9 cellular contexts compared by ENCODE assay signal in genomic region chr7:73451780-73452398, GRCh38. TPM values are rescaled to one million over a fixed set of nuclear protein-coding genes. Genes with fewer than 3 reads are reported as not detected.
DNase-seq lines count a peak whose midpoint lies in the region; ATAC-seq, FAIRE-seq and TF ChIP-seq lines count a peak whose summit lies in the region.
"Had no signal": no experiment of that assay in that cellular context is flagged by ENCODE, and none has a peak within 500 bp of the region (broad histone marks: within the 10 kb centered on the region; RNA-seq: fewer than 3 reads in every experiment).

No MANE protein-coding gene starts in this region.

- FAIRE-seq in A549 (lab: Jason Lieb, UNC): no peak

- H3K36me3 Mint-ChIP-seq in WTC11: peaks cover 69% of the 10 kb centered on the region

- no peak for TF ChIP-seq POLR2A in A549 (IDR thresholded peaks at IDR 0.05; ENCODE audit: low read length)

- H3K27ac ChIP-seq in A549: no peak overlapping the region

- intact Hi-C loops in left cardiac atrium (cut with DNase I): loop anchor here in 1 of 2 donors (5.0 kb wide), 1 partner anchor 110 kb away; no protein-coding TSS in a partner anchor

- CTCF ChIA-PET in A549 (lab: Yijun Ruan, JAX): interaction anchor here (0.6 to 6.4 kb wide), 38 partner anchors 9 to 622 kb away, joined by 3 to 70 read pairs (median 6); partner anchors contain the start of genes ABHD11 and FZD9
- CTCF ChIA-PET in WTC11 (lab: Charles Lee): interaction anchor here (0.6 to 1.9 kb wide), 12 partner anchors 12 to 274 kb away, joined by 3 to 12 read pairs (median 4); partner anchors contain the start of gene BAZ1B

- 58% methylated on average over 5 of the region's 5 CpGs for WGBS in A549 (ENCODE audit: missing lambda C conversion rate)

- H3K4me3 ChIP-seq in A549: no peak overlapping the region
- no peak overlapping the region for H3K4me3 ChIP-seq in GM06990 (replicated peaks; ENCODE audit: low read depth, low read length)
- H3K4me3 ChIP-seq: HAP-1 had no signal

- no peak overlapping the region for H3K4me3 Mint-ChIP-seq in WTC11

- H3K4me1 ChIP-seq in A549: no peaks in the 10 kb centered on the region
- H3K4me1 ChIP-seq: HAP-1 had no signal

- no peaks in the 10 kb centered on the region for H3K27me3 ChIP-seq in GM06990 (replicated peaks; ENCODE audit: control insufficient read depth, insufficient read depth, low read length)

- no peaks in the 10 kb centered on the region for H3K9me3 Mint-ChIP-seq in WTC11

- H3K27me3 Mint-ChIP-seq in WTC11 (ENCODE audit: low read depth): no peaks in the 10 kb centered on the region

- H3K9me3 ChIP-seq in A549: no peaks in the 10 kb centered on the region
- H3K9me3 ChIP-seq: HAP-1 had no signal

- H3K4me1 Mint-ChIP-seq in WTC11: no peaks in the 10 kb centered on the region

- H3K36me3 ChIP-seq in GM06990 (ENCODE audit: control insufficient read depth, insufficient read depth, low read length): peaks cover 19% of the 10 kb centered on the region

- H3K4me2 ChIP-seq in A549: no peak overlapping the region

- ATAC-seq in A549 (peak; percentile 75 to 78), WTC11 (peak; percentile 61; the same call in 1 of the 2 replicates), left cardiac atrium (peak; percentile 66 to 67), GM21786 (IDR thresholded peaks at IDR 0.05; ENCODE audit: unreplicated experiment) (no peak)

- TF ChIP-seq EP300 in A549 (IDR thresholded peaks at IDR 0.05): no peak

- H3K27ac Mint-ChIP-seq in WTC11: peak overlapping the region; percentile 78; the same call in 1 of the 2 replicates

- POLR2A ChIA-PET in A549 (lab: Yijun Ruan, JAX) (no interaction called here), WTC11 (lab: Charles Lee) (no interaction called here)

- DNase-seq in A549 (ENCODE audit: low read depth in 1 of 2, low spot score in 1 of 2) (peak; percentile 61 to 65), GM06990 (ENCODE audit: extremely low read depth, insufficient read length) (no peak), NCI-H2029 (lab: John Stamatoyannopoulos, UW) (peak; percentile 55), WTC11 (ENCODE audit: low spot score) (no peak), left cardiac atrium (no peak), retina (peak; percentile 54), HK-2 (ENCODE audit: unreplicated experiment) (no peak)

- TF ChIP-seq RAD21 in A549 (conservative IDR thresholded peaks at IDR 0.05 in 1 of 2, IDR thresholded peaks at IDR 0.05 in 1 of 2): peak; percentile 91

- TF ChIP-seq CTCF in A549 (IDR thresholded peaks at IDR 0.05) (peak; percentile 99), GM06990 (IDR thresholded peaks at IDR 0.05; ENCODE audit: insufficient read depth, low read length, poor library complexity, severe bottlenecking) (peak; percentile 96), WTC11 (IDR thresholded peaks at IDR 0.05) (peak; percentile 87)

TF ChIP-seq in A549, 52 proteins besides CTCF, POLR2A, EP300 and RAD21:
- TF ChIP-seq CHD2 (IDR thresholded peaks at IDR 0.05; ENCODE audit: low read length, partially characterized antibody) (peak; percentile 19), ZFP36 (IDR thresholded peaks at IDR 0.05; ENCODE audit: borderline replicate concordance, partially characterized antibody) (no peak), SMC3 (IDR thresholded peaks at IDR 0.05) (peak; percentile 66)

TF ChIP-seq in WTC11, 78 proteins besides CTCF, POLR2A, EP300 and RAD21 (continues in another document):
- no peak for TF ChIP-seq ZNF423 (CRISPR knock-in tag; IDR thresholded peaks at IDR 0.05)
- no peak for TF ChIP-seq ARID4B (CRISPR knock-in tag; IDR thresholded peaks at IDR 0.05; ENCODE audit: borderline replicate concordance)
- no peak for TF ChIP-seq E2F4 (CRISPR knock-in tag; IDR thresholded peaks at IDR 0.05; ENCODE audit: borderline replicate concordance, low read depth)
- TF ChIP-seq CDX4 (CRISPR knock-in tag; IDR thresholded peaks at IDR 0.05; ENCODE audit: borderline replicate concordance): no peak
- TF ChIP-seq ZNF425 (CRISPR knock-in tag; conservative IDR thresholded peaks at IDR 0.05): no peak
- no peak for TF ChIP-seq JUN (CRISPR knock-in tag; IDR thresholded peaks at IDR 0.05)
- TF ChIP-seq HMGXB4 (CRISPR knock-in tag; IDR thresholded peaks at IDR 0.05): no peak
- no peak for TF ChIP-seq NR2C2 (CRISPR knock-in tag; IDR thresholded peaks at IDR 0.05)
- TF ChIP-seq EMX1 (CRISPR knock-in tag; IDR thresholded peaks at IDR 0.05): no peak

RNA-seq across cellular contexts. Expression of gene FZD9, which starts 18.3 kb away (rescaled TPM):
- polyA plus RNA-seq in A549 (2011; rRNA removed) (0.57 and 0.78 TPM in 2 replicates), A549 (2017; fragmentation: RNase III; extraction: RNeasy Plus Mini Kit Qiagen cat#74134 plus additional on column Dnase treatment) (0.81 to 1.3 TPM (median 1.2 TPM) in 3 replicates)
- 1.2 and 2.1 TPM in 2 replicates for polyA plus RNA-seq in A549 (2012; cell fraction: cytosol; rRNA removed)
- 1.6 and 2.3 TPM in 2 replicates for polyA plus RNA-seq in A549 (2012; cell fraction: nucleus; rRNA removed)
- polyA minus RNA-seq in A549 (2011; rRNA and poly(A)+ RNA removed): 0.73 and 0.83 TPM in 2 replicates
- total RNA-seq in WTC11 (2021) (4.0 to 5.2 TPM (median 4.5 TPM) in 3 replicates), left cardiac atrium (under 1 TPM; 0.21 to 0.41 TPM)

Comparison
In these comparisons a context has a peak if more than half of its experiments do, and no peak if none do; other contexts are left out.
1. DNase-seq: peak in A549 (2 of 2), NCI-H2029 (single experiment) and retina (single experiment); none in GM06990 (single experiment), WTC11 (single experiment), left cardiac atrium (single experiment) and HK-2 (single experiment).
2. Of the 8 proteins assayed by ChIP-seq in both WTC11 and A549: peak only in WTC11: none; only in A549: none; in both: CTCF; in neither: 7.
3. Peak in every context shown above with its lines, with median percentiles within 50 percentile points of each other: CTCF ChIP-seq.